9 cellular contexts compared by ENCODE assay signal in the genomic region with DNA sequence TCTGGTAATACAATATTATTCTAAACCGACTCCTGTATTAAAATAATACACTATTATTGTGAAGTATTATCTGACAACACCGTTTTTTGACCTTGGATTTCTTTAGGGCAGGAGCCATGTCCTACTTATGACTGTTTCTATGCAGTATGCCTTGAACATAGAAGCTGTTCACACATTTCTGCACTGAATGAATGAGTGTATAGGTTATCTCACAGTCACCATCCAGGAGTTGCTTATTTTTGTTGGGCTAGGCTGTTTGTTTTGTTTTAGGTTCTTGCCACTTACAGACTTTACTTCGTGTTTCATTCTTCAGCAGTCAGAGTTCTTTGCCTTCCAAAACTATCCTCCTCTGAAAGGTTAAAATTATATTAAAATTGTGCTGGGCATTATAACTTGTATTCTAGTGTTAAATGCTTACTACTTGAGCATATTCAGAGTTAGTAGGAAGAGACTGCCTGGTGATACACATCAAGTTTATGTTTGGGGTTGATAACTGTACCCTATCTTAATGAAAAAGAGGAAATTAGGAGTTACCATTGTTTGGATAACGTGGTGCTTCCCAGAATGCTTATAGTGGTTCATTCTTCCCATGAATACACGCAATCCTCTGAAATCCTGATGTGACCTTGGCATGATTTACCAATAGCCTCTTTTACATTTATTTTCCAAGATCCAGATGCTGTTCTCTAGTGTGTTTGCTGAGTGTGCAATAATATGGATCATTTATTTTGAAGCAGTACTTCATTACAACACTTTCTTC. TPM values are rescaled to one million over a fixed set of nuclear protein-coding genes. Genes with fewer than 3 reads are reported as not detected.
A peak's percentile ranks its signal among the peaks of the same experiment; 100 is the strongest.
DNase-seq lines count a peak whose midpoint lies in the region; ATAC-seq, FAIRE-seq and TF ChIP-seq lines count a peak whose summit lies in the region.
"Had no signal": no experiment of that assay in that cellular context is flagged by ENCODE, and none has a peak within 500 bp of the region (broad histone marks: within the 10 kb centered on the region; RNA-seq: fewer than 3 reads in every experiment).

No MANE protein-coding gene starts in this region.

- peaks cover 1% of the 10 kb centered on the region for H3K27me3 Mint-ChIP-seq in GM23338 (ENCODE audit: insufficient read depth, low read depth, poor library complexity)

- no peak overlapping the region for H4K12ac ChIP-seq in trophoblast cell (ENCODE audit: low read depth, low read length)

- WGBS in trophoblast cell (ENCODE audit: extremely low coverage, insufficient coverage, insufficient read length), result no CpG with 5 or more reads among the region's 5 CpGs

- H3K4me3 ChIP-seq in GM23338, result peak overlapping the region; percentile 87
- H3K4me3 ChIP-seq in endothelial cell of umbilical vein (replicated peaks in 1 of 3; ENCODE audit: insufficient read depth in 1 of 3, low read depth in 1 of 3, low read length in 3 of 3), result peak overlapping the region; percentile 80 to 98 (median 90)
- H3K4me3 ChIP-seq in trophoblast cell (ENCODE audit: low read depth, low read length), result no peak overlapping the region

- dilution Hi-C loops in endothelial cell of umbilical vein (cut with MboI; ENCODE audit: extremely low pct_ligation_motif_present, low sequenced_read_pairs), result no loop called here

- peak overlapping the region; percentile 83 for H3K4me3 Mint-ChIP-seq in GM23338

- ATAC-seq in GM23338 (no peak), GM21367 (IDR thresholded peaks at IDR 0.05; ENCODE audit: unreplicated experiment) (no peak), GM21381 (IDR thresholded peaks at IDR 0.05; ENCODE audit: unreplicated experiment) (no peak)

- CTCF ChIA-PET in endothelial cell of umbilical vein (lab: Charles Lee), result interaction anchor here (1.1 to 10.3 kb wide), 5 partner anchors 11 to 121 kb away, joined by 4 to 138 read pairs (median 11); no protein-coding TSS in a partner anchor

- H3K9ac ChIP-seq in endothelial cell of umbilical vein (replicated peaks; ENCODE audit: extremely low read depth, insufficient read depth, low read length) (peak overlapping the region; percentile 100), trophoblast cell (ENCODE audit: low read length) (no peak overlapping the region)

- BruUV-seq in endothelial cell of umbilical vein (replicated peaks; lab: Mats Ljungman, UMichigan), result TSS peak; percentile 7

- H3K9me2 ChIP-seq in GM23338 (ENCODE audit: insufficient read depth), result no peaks in the 10 kb centered on the region

- no peak overlapping the region for H3K18ac ChIP-seq in trophoblast cell (ENCODE audit: low read length)

- no peaks in the 10 kb centered on the region for H3F3A ChIP-seq in GM23338 (replicated peaks; ENCODE audit: low read depth)

- no peak overlapping the region for H2BK5ac ChIP-seq in trophoblast cell (ENCODE audit: low read depth, low read length, poor library complexity)

- no peak overlapping the region for H4K8ac ChIP-seq in trophoblast cell (ENCODE audit: low read depth, low read length)

- H3K79me2 ChIP-seq in GM23338 (replicated peaks; ENCODE audit: insufficient read depth) (peaks cover 62% of the 10 kb centered on the region), endothelial cell of umbilical vein (ENCODE audit: control insufficient read depth, insufficient read depth, low read length) (peaks cover 65% of the 10 kb centered on the region), trophoblast cell (ENCODE audit: control insufficient read depth, insufficient read depth, low read length, poor library complexity) (peaks cover 19% of the 10 kb centered on the region)

- peaks cover 6% of the 10 kb centered on the region; the same call in 2 of the 3 replicates for H3K36me3 Mint-ChIP-seq in GM23338 (ENCODE audit: low read depth)

- H2BK120ac ChIP-seq in trophoblast cell (ENCODE audit: insufficient read depth, low read length, poor library complexity), result no peak overlapping the region

- H3K27me3 ChIP-seq in GM23338 (ENCODE audit: insufficient read depth), result no peaks in the 10 kb centered on the region
- H3K27me3 ChIP-seq in endothelial cell of umbilical vein (ENCODE audit: control insufficient read depth in 2 of 2, insufficient read depth in 2 of 2, low read length in 2 of 2), result no peaks in the 10 kb centered on the region
- no peaks in the 10 kb centered on the region for H3K27me3 ChIP-seq in trophoblast cell (ENCODE audit: insufficient read depth, low read length)
- H3K27me3 ChIP-seq: Peyer's patch, thyroid gland had no signal

- H3K9me3 Mint-ChIP-seq in GM23338, result no peaks in the 10 kb centered on the region; the same call in 2 of the 3 replicates

- H3K4me1 Mint-ChIP-seq in GM23338, result peaks cover 48% of the 10 kb centered on the region

- FAIRE-seq in RCC 7860 (lab: Jason Lieb, UNC) (peak; percentile 18), endothelial cell of umbilical vein (lab: Jason Lieb, UNC) (peak; percentile 63)

- no peak for DNase-seq in GM23338 (ENCODE audit: low spot score)
- no peak for DNase-seq in RCC 7860 (ENCODE audit: low spot score)
- DNase-seq in endothelial cell of umbilical vein (ENCODE audit: low read depth, low spot score), result peak; percentile 65
- no peak for DNase-seq in trophoblast cell
- no peak for DNase-seq in NCI-H774 (lab: John Stamatoyannopoulos, UW)
- DNase-seq: Peyer's patch had no signal

- no peak overlapping the region for H3K27ac ChIP-seq in GM23338 (ENCODE audit: low read depth)
- H3K27ac ChIP-seq in endothelial cell of umbilical vein (ENCODE audit: insufficient read depth, low read depth, low read length), result peak overlapping the region; percentile 87
- H3K27ac ChIP-seq in trophoblast cell (ENCODE audit: low read depth, low read length), result no peak overlapping the region

- H3K14ac ChIP-seq in trophoblast cell (ENCODE audit: low read length), result no peak overlapping the region

- H3K4ac ChIP-seq in trophoblast cell (ENCODE audit: low read depth, low read length), result peak overlapping the region; percentile 55

- H3K79me1 ChIP-seq in trophoblast cell (ENCODE audit: low read length), result peaks cover 13% of the 10 kb centered on the region

- H2BK12ac ChIP-seq in trophoblast cell (ENCODE audit: low read length), result no peak overlapping the region

- H2AFZ ChIP-seq in GM23338 (no peak overlapping the region), endothelial cell of umbilical vein (ENCODE audit: low read depth, low read length) (no peak overlapping the region), trophoblast cell (ENCODE audit: insufficient read depth, low read length, poor library complexity) (no peak overlapping the region)

- H3K36me3 ChIP-seq in GM23338 (ENCODE audit: insufficient read depth), result no peaks in the 10 kb centered on the region
- peaks cover 4% of the 10 kb centered on the region in 2 experiments for H3K36me3 ChIP-seq in endothelial cell of umbilical vein (ENCODE audit: control insufficient read depth in 2 of 2, extremely low read depth in 1 of 2, insufficient read depth in 2 of 2, low read length in 2 of 2)
- peaks cover 0 to 5% of the 10 kb centered on the region in 2 experiments for H3K36me3 ChIP-seq in trophoblast cell (ENCODE audit: control insufficient read depth in 1 of 2, insufficient read depth in 2 of 2, low read length in 2 of 2)
- H3K36me3 ChIP-seq: thyroid gland had no signal

- H3K4me2 ChIP-seq in GM23338 (peak overlapping the region; percentile 97), endothelial cell of umbilical vein (ENCODE audit: insufficient read depth, low read length) (peak overlapping the region; percentile 99), trophoblast cell (ENCODE audit: low read length) (no peak overlapping the region)

- H3K4me1 ChIP-seq in GM23338 (ENCODE audit: insufficient read depth) (peaks cover 46% of the 10 kb centered on the region), endothelial cell of umbilical vein (ENCODE audit: control insufficient read depth, extremely low read depth, insufficient read depth, low read length) (peaks cover 43% of the 10 kb centered on the region), trophoblast cell (ENCODE audit: control insufficient read depth in 1 of 2, insufficient read depth in 2 of 2, low read length in 2 of 2) (peaks cover 0 to 6% of the 10 kb centered on the region in 2 experiments)

- no peaks in the 10 kb centered on the region for H3K9me1 ChIP-seq in endothelial cell of umbilical vein (replicated peaks; ENCODE audit: control insufficient read depth, extremely low read depth, insufficient read depth, low read length)

- no peak overlapping the region for H2AK5ac ChIP-seq in trophoblast cell (ENCODE audit: low read length)

- intact Hi-C loops in endothelial cell of umbilical vein (cut with micrococcal nuclease), result loop anchor here (1.0 to 5.0 kb wide), 3 partner anchors 36 to 322 kb away; no protein-coding TSS in a partner anchor

- TF ChIP-seq POLR2A in endothelial cell of umbilical vein (IDR thresholded peaks at IDR 0.05; ENCODE audit: low read depth, low read length), result peak; percentile 66

- H4K20me1 ChIP-seq in GM23338 (replicated peaks; ENCODE audit: insufficient read depth), result peaks cover 15% of the 10 kb centered on the region
- H4K20me1 ChIP-seq in endothelial cell of umbilical vein (replicated peaks; ENCODE audit: control insufficient read depth, extremely low read depth, insufficient read depth, low read length), result no peaks in the 10 kb centered on the region

- no peak overlapping the region for H3K23ac ChIP-seq in trophoblast cell (ENCODE audit: low read length)

- H3K9me3 ChIP-seq in endothelial cell of umbilical vein (replicated peaks; ENCODE audit: control insufficient read depth, insufficient read depth, low read length), result no peaks in the 10 kb centered on the region
- H3K9me3 ChIP-seq in trophoblast cell (ENCODE audit: insufficient read depth, low read depth, low read length), result no peaks in the 10 kb centered on the region
- H3K9me3 ChIP-seq: Peyer's patch, thyroid gland had no signal

- POLR2A ChIA-PET in endothelial cell of umbilical vein (lab: Charles Lee), result interaction anchor here (0.7 to 3.0 kb wide), 4 partner anchors 11 to 45 kb away, joined by 7 to 15 read pairs (median 8); no protein-coding TSS in a partner anchor

- TF ChIP-seq CTCF in GM23338 (conservative IDR thresholded peaks at IDR 0.05; ENCODE audit: low read depth in 2 of 2) (no peak), endothelial cell of umbilical vein (IDR thresholded peaks at IDR 0.05; ENCODE audit: extremely low read depth in 1 of 2, insufficient read depth in 1 of 2, low read depth in 1 of 2, low read length in 2 of 2) (no peak)

- H4K91ac ChIP-seq in trophoblast cell (ENCODE audit: low read depth, low read length), result no peak overlapping the region

- no peak overlapping the region for H3K27ac Mint-ChIP-seq in GM23338

RNA-seq across cellular contexts. Expression of gene RALA, which starts 1.7 kb away (rescaled TPM):
- total RNA-seq in GM23338 (2014; rRNA removed; shearing (Covaris generic)), result 43.5 and 51.9 TPM in 2 replicates
- polyA plus RNA-seq in GM23338 (2016; fragmentation: Nextera tagmentation; extraction: Ambion mirVana) (220 and 231 TPM in 2 replicates), endothelial cell of umbilical vein (81.8 and 91.1 TPM in 2 replicates)
- 181 and 191 TPM in 2 replicates for total RNA-seq in endothelial cell of umbilical vein
- 88.8 and 97.8 TPM in 2 replicates for polyA plus RNA-seq in endothelial cell of umbilical vein (2011; cell fraction: cytosol; rRNA removed)
- 67.4 and 76.6 TPM in 2 replicates for polyA plus RNA-seq in endothelial cell of umbilical vein (2011; cell fraction: nucleus; rRNA removed)
- polyA plus RNA-seq in endothelial cell of umbilical vein (2012), result 171 and 184 TPM in 2 replicates
- 195 and 198 TPM in 2 replicates for polyA minus RNA-seq in endothelial cell of umbilical vein
- 25.4 TPM for polyA minus RNA-seq in endothelial cell of umbilical vein (2011; cell fraction: cytosol; rRNA and poly(A)+ RNA removed)
- polyA minus RNA-seq in endothelial cell of umbilical vein (2011; cell fraction: nucleus; rRNA and poly(A)+ RNA removed), result 138 and 223 TPM in 2 replicates
- polyA plus RNA-seq in trophoblast cell (2013), result 42.3 and 43.6 TPM in 2 replicates

RNA-seq across cellular contexts. Expression of gene YAE1, which starts 58.9 kb away (rescaled TPM):
- 26.5 and 30.5 TPM in 2 replicates for total RNA-seq in GM23338 (2014; rRNA removed; shearing (Covaris generic))
- polyA plus RNA-seq in GM23338 (2016; fragmentation: Nextera tagmentation; extraction: Ambion mirVana) (88.7 and 107 TPM in 2 replicates), endothelial cell of umbilical vein (10.6 and 13.3 TPM in 2 replicates)
- total RNA-seq in endothelial cell of umbilical vein, result 20.6 and 20.7 TPM in 2 replicates
- polyA plus RNA-seq in endothelial cell of umbilical vein (2011; cell fraction: cytosol; rRNA removed), result 21.6 and 21.8 TPM in 2 replicates
- 13.8 and 18.9 TPM in 2 replicates for polyA plus RNA-seq in endothelial cell of umbilical vein (2011; cell fraction: nucleus; rRNA removed)
- polyA plus RNA-seq in endothelial cell of umbilical vein (2012), result 31.5 and 34.3 TPM in 2 replicates
- 17.1 and 29.9 TPM in 2 replicates for polyA minus RNA-seq in endothelial cell of umbilical vein
- 9.3 TPM for polyA minus RNA-seq in endothelial cell of umbilical vein (2011; cell fraction: cytosol; rRNA and poly(A)+ RNA removed)
- 13.2 and 20.7 TPM in 2 replicates for polyA minus RNA-seq in endothelial cell of umbilical vein (2011; cell fraction: nucleus; rRNA and poly(A)+ RNA removed)
- 15.9 and 16.0 TPM in 2 replicates for polyA plus RNA-seq in trophoblast cell (2013)
